ENCODE assay signal across 1 cellular context in the genomic region with DNA sequence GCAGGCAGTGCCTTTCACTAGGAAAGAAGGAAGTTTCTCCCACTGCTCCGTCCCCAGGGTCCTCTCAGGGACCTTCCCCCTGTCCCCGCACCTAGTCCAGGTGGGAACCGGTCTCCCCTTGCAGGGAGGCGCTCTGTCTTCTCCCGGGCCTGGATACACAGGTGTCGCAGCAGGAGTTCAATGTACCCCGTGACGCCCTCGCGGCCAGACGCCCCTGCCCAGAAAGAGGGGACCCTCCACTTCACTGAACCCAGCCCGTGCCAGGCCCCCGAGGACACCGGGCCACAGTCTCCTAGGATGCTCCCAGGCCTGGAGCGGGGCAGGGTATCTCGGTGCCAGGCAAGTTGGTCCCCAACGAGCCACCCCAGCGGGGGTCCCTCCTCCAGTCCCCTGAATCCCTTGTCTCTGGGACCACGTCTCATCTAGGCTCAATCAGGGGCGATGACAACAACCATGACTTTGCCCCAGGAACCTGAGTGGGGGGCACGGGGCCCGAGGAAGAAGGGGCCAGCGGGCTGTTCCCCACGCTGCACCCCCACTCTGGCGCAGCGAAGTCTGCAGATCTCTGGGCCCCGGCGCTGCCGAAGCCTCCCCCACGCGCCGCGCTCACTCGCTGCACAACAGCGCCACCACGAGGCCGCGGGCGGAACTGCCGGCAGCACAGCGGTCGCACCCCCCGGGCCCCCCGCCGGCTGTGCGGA.
TF ChIP-seq lines count a peak whose summit lies in the region.

No MANE protein-coding gene starts in this region.

TF ChIP-seq in HEK293, 187 proteins besides CTCF, POLR2A, EP300 and RAD21 (continued from another document and continues in another):
- TF ChIP-seq, protein P1, sequence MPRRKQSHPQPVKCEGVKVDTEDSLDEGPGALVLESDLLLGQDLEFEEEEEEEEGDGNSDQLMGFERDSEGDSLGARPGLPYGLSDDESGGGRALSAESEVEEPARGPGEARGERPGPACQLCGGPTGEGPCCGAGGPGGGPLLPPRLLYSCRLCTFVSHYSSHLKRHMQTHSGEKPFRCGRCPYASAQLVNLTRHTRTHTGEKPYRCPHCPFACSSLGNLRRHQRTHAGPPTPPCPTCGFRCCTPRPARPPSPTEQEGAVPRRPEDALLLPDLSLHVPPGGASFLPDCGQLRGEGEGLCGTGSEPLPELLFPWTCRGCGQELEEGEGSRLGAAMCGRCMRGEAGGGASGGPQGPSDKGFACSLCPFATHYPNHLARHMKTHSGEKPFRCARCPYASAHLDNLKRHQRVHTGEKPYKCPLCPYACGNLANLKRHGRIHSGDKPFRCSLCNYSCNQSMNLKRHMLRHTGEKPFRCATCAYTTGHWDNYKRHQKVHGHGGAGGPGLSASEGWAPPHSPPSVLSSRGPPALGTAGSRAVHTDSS (tag by site-specific recombination; IDR thresholded peaks at IDR 0.05), result no peak
- no peak for TF ChIP-seq ZNF211 (tag by site-specific recombination; IDR thresholded peaks at IDR 0.05; ENCODE audit: low read depth)
- TF ChIP-seq GLIS1 (tag by site-specific recombination; IDR thresholded peaks at IDR 0.05), result peak; percentile 72
- TF ChIP-seq SP7 (tag by site-specific recombination; IDR thresholded peaks at IDR 0.05), result no peak
- TF ChIP-seq ZNF473 (tag by site-specific recombination; IDR thresholded peaks at IDR 0.05), result no peak
- TF ChIP-seq ZNF654 (tag by site-specific recombination; IDR thresholded peaks at IDR 0.05; ENCODE audit: low read depth), result peak; percentile 54
- no peak for TF ChIP-seq ZNF311 (tag by site-specific recombination; IDR thresholded peaks at IDR 0.05; ENCODE audit: borderline replicate concordance)
- TF ChIP-seq, protein P2, sequence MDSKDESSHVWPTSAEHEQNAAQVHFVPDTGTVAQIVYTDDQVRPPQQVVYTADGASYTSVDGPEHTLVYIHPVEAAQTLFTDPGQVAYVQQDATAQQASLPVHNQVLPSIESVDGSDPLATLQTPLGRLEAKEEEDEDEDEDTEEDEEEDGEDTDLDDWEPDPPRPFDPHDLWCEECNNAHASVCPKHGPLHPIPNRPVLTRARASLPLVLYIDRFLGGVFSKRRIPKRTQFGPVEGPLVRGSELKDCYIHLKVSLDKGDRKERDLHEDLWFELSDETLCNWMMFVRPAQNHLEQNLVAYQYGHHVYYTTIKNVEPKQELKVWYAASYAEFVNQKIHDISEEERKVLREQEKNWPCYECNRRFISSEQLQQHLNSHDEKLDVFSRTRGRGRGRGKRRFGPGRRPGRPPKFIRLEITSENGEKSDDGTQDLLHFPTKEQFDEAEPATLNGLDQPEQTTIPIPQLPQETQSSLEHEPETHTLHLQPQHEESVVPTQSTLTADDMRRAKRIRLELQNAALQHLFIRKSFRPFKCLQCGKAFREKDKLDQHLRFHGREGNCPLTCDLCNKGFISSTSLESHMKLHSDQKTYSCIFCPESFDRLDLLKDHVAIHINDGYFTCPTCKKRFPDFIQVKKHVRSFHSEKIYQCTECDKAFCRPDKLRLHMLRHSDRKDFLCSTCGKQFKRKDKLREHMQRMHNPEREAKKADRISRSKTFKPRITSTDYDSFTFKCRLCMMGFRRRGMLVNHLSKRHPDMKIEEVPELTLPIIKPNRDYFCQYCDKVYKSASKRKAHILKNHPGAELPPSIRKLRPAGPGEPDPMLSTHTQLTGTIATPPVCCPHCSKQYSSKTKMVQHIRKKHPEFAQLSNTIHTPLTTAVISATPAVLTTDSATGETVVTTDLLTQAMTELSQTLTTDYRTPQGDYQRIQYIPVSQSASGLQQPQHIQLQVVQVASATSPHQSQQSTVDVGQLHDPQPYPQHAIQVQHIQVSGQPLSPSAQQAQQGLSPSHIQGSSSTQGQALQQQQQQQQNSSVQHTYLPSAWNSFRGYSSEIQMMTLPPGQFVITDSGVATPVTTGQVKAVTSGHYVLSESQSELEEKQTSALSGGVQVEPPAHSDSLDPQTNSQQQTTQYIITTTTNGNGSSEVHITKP (tag by site-specific recombination; IDR thresholded peaks at IDR 0.05), result no peak
- TF ChIP-seq ZNF140 (tag by site-specific recombination; IDR thresholded peaks at IDR 0.05), result no peak
- TF ChIP-seq ZNF155 (tag by site-specific recombination; IDR thresholded peaks at IDR 0.05), result no peak
- TF ChIP-seq, protein P3, sequence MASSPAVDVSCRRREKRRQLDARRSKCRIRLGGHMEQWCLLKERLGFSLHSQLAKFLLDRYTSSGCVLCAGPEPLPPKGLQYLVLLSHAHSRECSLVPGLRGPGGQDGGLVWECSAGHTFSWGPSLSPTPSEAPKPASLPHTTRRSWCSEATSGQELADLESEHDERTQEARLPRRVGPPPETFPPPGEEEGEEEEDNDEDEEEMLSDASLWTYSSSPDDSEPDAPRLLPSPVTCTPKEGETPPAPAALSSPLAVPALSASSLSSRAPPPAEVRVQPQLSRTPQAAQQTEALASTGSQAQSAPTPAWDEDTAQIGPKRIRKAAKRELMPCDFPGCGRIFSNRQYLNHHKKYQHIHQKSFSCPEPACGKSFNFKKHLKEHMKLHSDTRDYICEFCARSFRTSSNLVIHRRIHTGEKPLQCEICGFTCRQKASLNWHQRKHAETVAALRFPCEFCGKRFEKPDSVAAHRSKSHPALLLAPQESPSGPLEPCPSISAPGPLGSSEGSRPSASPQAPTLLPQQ (tag by site-specific recombination; IDR thresholded peaks at IDR 0.05), result peak; percentile 89
- no peak for TF ChIP-seq ZNF350 (tag by site-specific recombination; IDR thresholded peaks at IDR 0.05)
- TF ChIP-seq ZFHX2 (tag by site-specific recombination; conservative IDR thresholded peaks at IDR 0.05), result peak; percentile 66
- TF ChIP-seq ZNF521 (tag by site-specific recombination; IDR thresholded peaks at IDR 0.05), result no peak
- TF ChIP-seq KLF10 (tag by site-specific recombination; IDR thresholded peaks at IDR 0.05), result no peak
- TF ChIP-seq ZFP69B (tag by site-specific recombination; IDR thresholded peaks at IDR 0.05), result peak; percentile 79
- TF ChIP-seq, protein P4, sequence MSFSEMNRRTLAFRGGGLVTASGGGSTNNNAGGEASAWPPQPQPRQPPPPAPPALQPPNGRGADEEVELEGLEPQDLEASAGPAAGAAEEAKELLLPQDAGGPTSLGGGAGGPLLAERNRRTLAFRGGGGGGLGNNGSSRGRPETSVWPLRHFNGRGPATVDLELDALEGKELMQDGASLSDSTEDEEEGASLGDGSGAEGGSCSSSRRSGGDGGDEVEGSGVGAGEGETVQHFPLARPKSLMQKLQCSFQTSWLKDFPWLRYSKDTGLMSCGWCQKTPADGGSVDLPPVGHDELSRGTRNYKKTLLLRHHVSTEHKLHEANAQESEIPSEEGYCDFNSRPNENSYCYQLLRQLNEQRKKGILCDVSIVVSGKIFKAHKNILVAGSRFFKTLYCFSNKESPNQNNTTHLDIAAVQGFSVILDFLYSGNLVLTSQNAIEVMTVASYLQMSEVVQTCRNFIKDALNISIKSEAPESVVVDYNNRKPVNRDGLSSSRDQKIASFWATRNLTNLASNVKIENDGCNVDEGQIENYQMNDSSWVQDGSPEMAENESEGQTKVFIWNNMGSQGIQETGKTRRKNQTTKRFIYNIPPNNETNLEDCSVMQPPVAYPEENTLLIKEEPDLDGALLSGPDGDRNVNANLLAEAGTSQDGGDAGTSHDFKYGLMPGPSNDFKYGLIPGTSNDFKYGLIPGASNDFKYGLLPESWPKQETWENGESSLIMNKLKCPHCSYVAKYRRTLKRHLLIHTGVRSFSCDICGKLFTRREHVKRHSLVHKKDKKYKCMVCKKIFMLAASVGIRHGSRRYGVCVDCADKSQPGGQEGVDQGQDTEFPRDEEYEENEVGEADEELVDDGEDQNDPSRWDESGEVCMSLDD (tag by site-specific recombination; IDR thresholded peaks at IDR 0.05), result peak; percentile 84
- TF ChIP-seq, protein P5, sequence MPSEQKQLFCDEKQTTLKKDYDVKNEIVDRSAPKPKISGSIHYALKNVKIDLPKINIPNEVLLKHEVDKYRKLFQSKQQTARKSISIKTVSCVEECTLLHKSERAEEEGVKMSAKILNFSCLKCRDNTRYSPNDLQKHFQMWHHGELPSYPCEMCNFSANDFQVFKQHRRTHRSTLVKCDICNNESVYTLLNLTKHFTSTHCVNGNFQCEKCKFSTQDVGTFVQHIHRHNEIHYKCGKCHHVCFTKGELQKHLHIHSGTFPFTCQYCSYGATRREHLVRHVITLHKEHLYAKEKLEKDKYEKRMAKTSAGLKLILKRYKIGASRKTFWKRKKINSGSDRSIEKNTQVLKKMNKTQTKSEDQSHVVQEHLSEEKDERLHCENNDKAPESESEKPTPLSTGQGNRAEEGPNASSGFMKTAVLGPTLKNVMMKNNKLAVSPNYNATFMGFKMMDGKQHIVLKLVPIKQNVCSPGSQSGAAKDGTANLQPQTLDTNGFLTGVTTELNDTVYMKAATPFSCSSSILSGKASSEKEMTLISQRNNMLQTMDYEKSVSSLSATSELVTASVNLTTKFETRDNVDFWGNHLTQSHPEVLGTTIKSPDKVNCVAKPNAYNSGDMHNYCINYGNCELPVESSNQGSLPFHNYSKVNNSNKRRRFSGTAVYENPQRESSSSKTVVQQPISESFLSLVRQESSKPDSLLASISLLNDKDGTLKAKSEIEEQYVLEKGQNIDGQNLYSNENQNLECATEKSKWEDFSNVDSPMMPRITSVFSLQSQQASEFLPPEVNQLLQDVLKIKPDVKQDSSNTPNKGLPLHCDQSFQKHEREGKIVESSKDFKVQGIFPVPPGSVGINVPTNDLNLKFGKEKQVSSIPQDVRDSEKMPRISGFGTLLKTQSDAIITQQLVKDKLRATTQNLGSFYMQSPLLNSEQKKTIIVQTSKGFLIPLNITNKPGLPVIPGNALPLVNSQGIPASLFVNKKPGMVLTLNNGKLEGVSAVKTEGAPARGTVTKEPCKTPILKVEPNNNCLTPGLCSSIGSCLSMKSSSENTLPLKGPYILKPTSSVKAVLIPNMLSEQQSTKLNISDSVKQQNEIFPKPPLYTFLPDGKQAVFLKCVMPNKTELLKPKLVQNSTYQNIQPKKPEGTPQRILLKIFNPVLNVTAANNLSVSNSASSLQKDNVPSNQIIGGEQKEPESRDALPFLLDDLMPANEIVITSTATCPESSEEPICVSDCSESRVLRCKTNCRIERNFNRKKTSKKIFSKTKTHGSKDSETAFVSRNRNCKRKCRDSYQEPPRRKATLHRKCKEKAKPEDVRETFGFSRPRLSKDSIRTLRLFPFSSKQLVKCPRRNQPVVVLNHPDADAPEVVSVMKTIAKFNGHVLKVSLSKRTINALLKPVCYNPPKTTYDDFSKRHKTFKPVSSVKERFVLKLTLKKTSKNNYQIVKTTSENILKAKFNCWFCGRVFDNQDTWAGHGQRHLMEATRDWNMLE (tag by site-specific recombination; conservative IDR thresholded peaks at IDR 0.05; ENCODE audit: low read depth), result no peak
- TF ChIP-seq ZNF76 (tag by site-specific recombination; IDR thresholded peaks at IDR 0.05; ENCODE audit: borderline replicate concordance, low read depth), result 0 out of 2 replicates have a peak, but pooled peaks have one; percentile 12
- no peak for TF ChIP-seq ZNF558 (tag by site-specific recombination; IDR thresholded peaks at IDR 0.05)
- TF ChIP-seq ZNF664 (tag by site-specific recombination; IDR thresholded peaks at IDR 0.05), result no peak
- no peak for TF ChIP-seq EGR2 (tag by site-specific recombination; IDR thresholded peaks at IDR 0.05; ENCODE audit: low read depth)
- TF ChIP-seq ZNF174 (tag by site-specific recombination; IDR thresholded peaks at IDR 0.05), result no peak
- TF ChIP-seq OVOL3 (tag by site-specific recombination; IDR thresholded peaks at IDR 0.05), result no peak
- no peak for TF ChIP-seq ZNF221 (tag by site-specific recombination; IDR thresholded peaks at IDR 0.05; ENCODE audit: borderline replicate concordance)
- TF ChIP-seq ZNF544 (tag by site-specific recombination; IDR thresholded peaks at IDR 0.05), result no peak
- no peak for TF ChIP-seq ZNF629 (tag by site-specific recombination; IDR thresholded peaks at IDR 0.05)
- no peak for TF ChIP-seq ZNF266 (tag by site-specific recombination; IDR thresholded peaks at IDR 0.05; ENCODE audit: low read depth)
- TF ChIP-seq, protein P6, sequence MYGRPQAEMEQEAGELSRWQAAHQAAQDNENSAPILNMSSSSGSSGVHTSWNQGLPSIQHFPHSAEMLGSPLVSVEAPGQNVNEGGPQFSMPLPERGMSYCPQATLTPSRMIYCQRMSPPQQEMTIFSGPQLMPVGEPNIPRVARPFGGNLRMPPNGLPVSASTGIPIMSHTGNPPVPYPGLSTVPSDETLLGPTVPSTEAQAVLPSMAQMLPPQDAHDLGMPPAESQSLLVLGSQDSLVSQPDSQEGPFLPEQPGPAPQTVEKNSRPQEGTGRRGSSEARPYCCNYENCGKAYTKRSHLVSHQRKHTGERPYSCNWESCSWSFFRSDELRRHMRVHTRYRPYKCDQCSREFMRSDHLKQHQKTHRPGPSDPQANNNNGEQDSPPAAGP (tag by site-specific recombination; IDR thresholded peaks at IDR 0.05), result no peak
- no peak for TF ChIP-seq HOXA7 (CRISPR knock-in tag; IDR thresholded peaks at IDR 0.05; ENCODE audit: borderline replicate concordance)
- TF ChIP-seq ZNF133 (tag by site-specific recombination; IDR thresholded peaks at IDR 0.05), result no peak
- no peak for TF ChIP-seq ZNF701 (tag by site-specific recombination; IDR thresholded peaks at IDR 0.05)
- TF ChIP-seq ZSCAN30 (tag by site-specific recombination; IDR thresholded peaks at IDR 0.05), result peak; percentile 43; the same call in 1 of the 2 replicates
- TF ChIP-seq SCRT1 (tag by site-specific recombination; IDR thresholded peaks at IDR 0.05; ENCODE audit: borderline replicate concordance), result no peak
- no peak for TF ChIP-seq ZNF510 (tag by site-specific recombination; IDR thresholded peaks at IDR 0.05; ENCODE audit: insufficient replicate concordance)
- TF ChIP-seq ZNF248 (tag by site-specific recombination; IDR thresholded peaks at IDR 0.05), result no peak
- TF ChIP-seq BCL11A (tag by site-specific recombination; IDR thresholded peaks at IDR 0.05; ENCODE audit: low read depth), result no peak
- no peak for TF ChIP-seq ZNF843 (tag by site-specific recombination; IDR thresholded peaks at IDR 0.05)
- peak; percentile 76 for TF ChIP-seq ZIC2 (tag by site-specific recombination; IDR thresholded peaks at IDR 0.05)
- TF ChIP-seq ZNF184 (tag by site-specific recombination; IDR thresholded peaks at IDR 0.05), result no peak
- TF ChIP-seq, protein P7, sequence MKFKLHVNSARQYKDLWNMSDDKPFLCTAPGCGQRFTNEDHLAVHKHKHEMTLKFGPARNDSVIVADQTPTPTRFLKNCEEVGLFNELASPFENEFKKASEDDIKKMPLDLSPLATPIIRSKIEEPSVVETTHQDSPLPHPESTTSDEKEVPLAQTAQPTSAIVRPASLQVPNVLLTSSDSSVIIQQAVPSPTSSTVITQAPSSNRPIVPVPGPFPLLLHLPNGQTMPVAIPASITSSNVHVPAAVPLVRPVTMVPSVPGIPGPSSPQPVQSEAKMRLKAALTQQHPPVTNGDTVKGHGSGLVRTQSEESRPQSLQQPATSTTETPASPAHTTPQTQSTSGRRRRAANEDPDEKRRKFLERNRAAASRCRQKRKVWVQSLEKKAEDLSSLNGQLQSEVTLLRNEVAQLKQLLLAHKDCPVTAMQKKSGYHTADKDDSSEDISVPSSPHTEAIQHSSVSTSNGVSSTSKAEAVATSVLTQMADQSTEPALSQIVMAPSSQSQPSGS (tag by site-specific recombination; IDR thresholded peaks at IDR 0.05; ENCODE audit: low read depth), result no peak
- peak; percentile 87 for TF ChIP-seq ZNF341 (tag by site-specific recombination; IDR thresholded peaks at IDR 0.05; ENCODE audit: low read depth)
